ENCODE assay signal across 34 cellular contexts in genomic region chr11:97087419-97087818, GRCh38.
"Had no signal": no experiment of that assay in that cellular context is flagged by ENCODE, and none has a peak within 500 bp of the region (broad histone marks: within the 10 kb centered on the region; RNA-seq: fewer than 3 reads in every experiment).

No MANE protein-coding gene starts in this region.

- H3K4me3 Mint-ChIP-seq: activated B cell treated with CpG ODN at 0.5 μM for 24 hours; activated CD8-positive, alpha-beta T cell treated with anti-CD3 and anti-CD28 coated beads for 36 hours; activated naive CD8-positive, alpha-beta T cell; activated naive CD8-positive, alpha-beta T cell treated with anti-CD3 and anti-CD28 coated beads, Interleukin-2, amount 50 U/mL, for 24 hours; activated T-cell treated with anti-CD3 and anti-CD28 coated beads, Interleukin-2, amount 50 U/mL, for 4 hours; activated T-helper 17 cell treated with anti-CD3 and anti-CD28 coated beads, Interleukin-2, amount 50 U/mL, for 72 hours; effector memory CD8-positive, alpha-beta T cell; T-helper 2 cell treated with Interferon-gamma antibody and Interleukin-4, amounts not matched to agents 5 μg/mL and 100 μg/mL, for 36 hours had no signal

- H3K4me3 ChIP-seq: adrenal gland, body of pancreas, esophagus muscularis mucosa, gastrocnemius medialis, heart left ventricle had no signal

- H3K27me3 Mint-ChIP-seq: activated B cell treated with CpG ODN at 0.5 μM for 24 hours; activated CD8-positive, alpha-beta T cell treated with anti-CD3 and anti-CD28 coated beads for 36 hours; activated naive CD8-positive, alpha-beta T cell; activated naive CD8-positive, alpha-beta T cell treated with anti-CD3 and anti-CD28 coated beads, Interleukin-2, amount 50 U/mL, for 24 hours; activated T-helper 17 cell treated with anti-CD3 and anti-CD28 coated beads, Interleukin-2, amount 50 U/mL, for 72 hours; effector memory CD8-positive, alpha-beta T cell had no signal

- DNase-seq: activated B cell treated with CpG ODN at 0.5 μM for 24 hours; activated CD4-positive, alpha-beta T cell treated with anti-CD3 and anti-CD28 coated beads for 48 hours; activated CD4-positive, alpha-beta T cell treated with anti-CD3 and anti-CD28 coated beads, Interleukin-2, amount 50 U/mL, for 1 hour; activated CD4-positive, alpha-beta T cell treated with anti-CD3 and anti-CD28 coated beads, Interleukin-2, amount 50 U/mL, for 48 hours; activated CD8-positive, alpha-beta memory T cell treated with anti-CD3 and anti-CD28 coated beads for 24 hours; activated CD8-positive, alpha-beta T cell treated with anti-CD3 and anti-CD28 coated beads for 36 hours; activated effector memory CD4-positive, alpha-beta T cell treated with Interleukin-2 at 50 U/mL for 16 hours; activated gamma-delta T cell treated with Interleukin-2 at 50 U/mL for 16 hours; activated naive CD4-positive, alpha-beta T cell treated with anti-CD3 and anti-CD28 coated beads, Interleukin-2, amount 50 U/mL, for 16 hours; activated naive CD4-positive, alpha-beta T cell treated with Interleukin-2 at 50 U/mL for 16 hours; activated naive CD8-positive, alpha-beta T cell treated with anti-CD3 and anti-CD28 coated beads, Interleukin-2, amount 50 U/mL, for 24 hours; activated T-cell treated with anti-CD3 and anti-CD28 coated beads, Interleukin-2, amount 50 U/mL, for 4 hours; adrenal gland; amygdala; aorta; body of pancreas; caudate nucleus; cortex of kidney; dermis blood vessel endothelial cell; effector CD4-positive, alpha-beta T cell; effector memory CD8-positive, alpha-beta T cell; erythroblast; foreskin keratinocyte; gastrocnemius medialis; glutamatergic neuron; heart left ventricle; T1000; WERI-Rb-1 had no signal

- H3K4me1 Mint-ChIP-seq: activated B cell treated with CpG ODN at 0.5 μM for 24 hours; activated naive CD8-positive, alpha-beta T cell treated with anti-CD3 and anti-CD28 coated beads, Interleukin-2, amount 50 U/mL, for 24 hours; activated T-helper 17 cell treated with anti-CD3 and anti-CD28 coated beads, Interleukin-2, amount 50 U/mL, for 72 hours had no signal

- H3K9me3 Mint-ChIP-seq: activated B cell treated with CpG ODN at 0.5 μM for 24 hours; activated CD8-positive, alpha-beta T cell treated with anti-CD3 and anti-CD28 coated beads for 36 hours had no signal

- FAIRE-seq: colon had no signal

- H3K9me3 ChIP-seq: adrenal gland, body of pancreas, esophagus muscularis mucosa, gastrocnemius medialis, heart left ventricle had no signal

- H3K36me3 ChIP-seq: adrenal gland, esophagus muscularis mucosa, gastrocnemius medialis, heart left ventricle, WERI-Rb-1 had no signal

- H3K4me1 ChIP-seq: adrenal gland, body of pancreas, esophagus muscularis mucosa, foreskin keratinocyte, gastrocnemius medialis, heart left ventricle had no signal

- H3K36me3 Mint-ChIP-seq: activated naive CD8-positive, alpha-beta T cell had no signal

- H3K27me3 ChIP-seq: adrenal gland, body of pancreas, esophagus muscularis mucosa, foreskin keratinocyte, gastrocnemius medialis, heart left ventricle had no signal

- H3K27ac ChIP-seq: adrenal gland, body of pancreas, esophagus muscularis mucosa, foreskin keratinocyte, gastrocnemius medialis, heart left ventricle, WERI-Rb-1 had no signal

- H3K27ac Mint-ChIP-seq: activated B cell treated with CpG ODN at 0.5 μM for 24 hours; activated CD8-positive, alpha-beta T cell treated with anti-CD3 and anti-CD28 coated beads for 36 hours; activated naive CD8-positive, alpha-beta T cell; activated naive CD8-positive, alpha-beta T cell treated with anti-CD3 and anti-CD28 coated beads, Interleukin-2, amount 50 U/mL, for 24 hours; activated T-helper 17 cell treated with anti-CD3 and anti-CD28 coated beads, Interleukin-2, amount 50 U/mL, for 72 hours; effector memory CD8-positive, alpha-beta T cell; T-helper 2 cell treated with Interferon-gamma antibody and Interleukin-4, amounts not matched to agents 5 μg/mL and 100 μg/mL, for 36 hours had no signal

- ATAC-seq: activated CD4-positive, CD25-positive, alpha-beta regulatory T cell treated with anti-CD3 and anti-CD28 coated beads, Interleukin-2, amount 50 U/mL, for 24 hours; activated CD8-positive, alpha-beta T cell treated with anti-CD3 and anti-CD28 coated beads for 36 hours; activated naive CD8-positive, alpha-beta T cell treated with anti-CD3 and anti-CD28 coated beads, Interleukin-2, amount 50 U/mL, for 24 hours; activated T-cell treated with anti-CD3 and anti-CD28 coated beads, Interleukin-2, amount 50 U/mL, for 4 hours; activated T-helper 17 cell treated with anti-CD3 and anti-CD28 coated beads, Interleukin-2, amount 50 U/mL, for 72 hours; body of pancreas; effector memory CD8-positive, alpha-beta T cell; foreskin keratinocyte; gastrocnemius medialis; heart left ventricle had no signal
